Comparison of ENCODE assay signal across 8 cellular contexts in the genomic region with DNA sequence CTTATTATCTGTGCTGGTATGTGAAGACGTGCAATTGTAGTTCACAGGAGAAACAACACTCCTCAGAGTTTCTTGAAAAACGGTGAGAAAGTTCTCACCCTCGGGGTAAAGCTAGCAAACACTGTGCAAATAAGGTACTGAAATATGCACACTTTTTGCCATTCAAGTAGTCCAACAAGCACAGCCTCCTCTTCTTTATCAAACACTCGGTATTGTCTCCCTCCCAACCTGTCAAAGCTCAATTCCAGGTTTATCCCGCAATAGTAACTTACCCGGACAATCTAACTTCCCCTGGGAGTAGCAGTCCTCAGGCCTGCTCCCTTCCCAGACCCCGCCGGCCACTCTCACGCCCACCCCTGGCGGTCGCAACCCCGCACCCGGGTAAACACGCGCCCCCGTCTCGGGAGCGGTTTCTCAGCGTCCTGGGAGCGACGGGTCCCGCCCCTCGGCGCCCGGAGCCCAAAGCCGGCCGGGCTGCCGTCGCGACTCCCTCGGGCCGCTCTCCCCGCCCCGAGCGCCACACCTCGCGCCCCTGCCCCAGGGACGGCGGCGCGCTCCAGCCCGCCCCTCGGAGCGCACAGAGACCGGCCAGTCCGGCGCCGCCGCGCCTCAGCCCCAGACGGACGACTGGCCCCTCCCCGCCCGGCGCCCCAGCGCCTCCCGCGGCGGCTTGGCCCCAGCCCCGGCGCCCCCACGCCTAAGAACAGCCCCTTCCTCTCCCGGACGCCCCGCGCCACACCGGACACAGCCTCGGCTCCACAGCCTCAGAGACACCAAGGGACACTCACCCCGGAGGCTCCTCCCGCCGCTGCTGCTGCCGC.
DNase-seq lines count a peak whose midpoint lies in the region; ATAC-seq and TF ChIP-seq lines count a peak whose summit lies in the region.

No MANE protein-coding gene starts in this region.

- H3K27me3 ChIP-seq in BLaER1 (no peaks in the 10 kb centered on the region), OCI-LY3 (ENCODE audit: low read depth, low read length) (no peaks in the 10 kb centered on the region)

- H3K36me3 ChIP-seq in BLaER1 (peaks cover 12% of the 10 kb centered on the region; the same call in 1 of the 2 replicates), OCI-LY3 (replicated peaks; ENCODE audit: low read depth, low read length) (peaks cover 3% of the 10 kb centered on the region)

- H3K9ac ChIP-seq in BLaER1 (peak overlapping the region; percentile 96), OCI-LY3 (ENCODE audit: low read length) (peak overlapping the region; percentile 92)

- H3K4me3 ChIP-seq in BLaER1 (peak overlapping the region; percentile 90), OCI-LY3 (ENCODE audit: low read length) (peak overlapping the region; percentile 87)

- H3K4me2 ChIP-seq in BLaER1: peak overlapping the region; percentile 85
- peak overlapping the region; percentile 96 for H3K4me2 ChIP-seq in OCI-LY3 (ENCODE audit: low read length)

- H3K9me3 ChIP-seq in BLaER1 (peaks cover 20% of the 10 kb centered on the region), OCI-LY3 (ENCODE audit: insufficient read depth, low read length) (peaks cover 9% of the 10 kb centered on the region; the same call in 1 of the 2 replicates)

- H4K20me1 ChIP-seq in BLaER1: peaks cover 52% of the 10 kb centered on the region
- H4K20me1 ChIP-seq in OCI-LY3 (ENCODE audit: insufficient read depth, low read length): peaks cover 30% of the 10 kb centered on the region

- H3K4me1 ChIP-seq in BLaER1 (peaks cover 36% of the 10 kb centered on the region), OCI-LY3 (ENCODE audit: low read length) (peaks cover 33% of the 10 kb centered on the region)

- peak; percentile 50 for ATAC-seq in GM18861 (IDR thresholded peaks at IDR 0.05; ENCODE audit: unreplicated experiment)
- ATAC-seq in HG03045 (IDR thresholded peaks at IDR 0.05; ENCODE audit: unreplicated experiment): peak; percentile 71

- no peak for TF ChIP-seq CTCF in OCI-LY3 (IDR thresholded peaks at IDR 0.05; ENCODE audit: low read depth, low read length)

- H3K27ac ChIP-seq in BLaER1 (peak overlapping the region; percentile 95), OCI-LY3 (ENCODE audit: low read length) (peak overlapping the region; percentile 62), angular gyrus (ENCODE audit: low read depth, low read length) (peak overlapping the region; percentile 92)

- peak; percentile 47 for DNase-seq in hepatic stellate cell (ENCODE audit: low spot score)
- DNase-seq in retina: peak; percentile 56
- DNase-seq in T-helper 9 cell: no peak

- no peak overlapping the region for H2AFZ ChIP-seq in OCI-LY3 (ENCODE audit: low read depth, low read length)

- peaks cover 62% of the 10 kb centered on the region for H3K79me2 ChIP-seq in OCI-LY3 (ENCODE audit: low read length)
